Comparison of ENCODE assay signal across 24 cellular contexts in genomic region chr3:54858386-54858785, GRCh38.
"Had no signal": no experiment of that assay in that cellular context is flagged by ENCODE, and none has a peak within 500 bp of the region (broad histone marks: within the 10 kb centered on the region; RNA-seq: fewer than 3 reads in every experiment).

No MANE protein-coding gene starts in this region.

- ATAC-seq: activated CD8-positive, alpha-beta memory T cell treated with anti-CD3 and anti-CD28 coated beads, Interleukin-2, amount 10 ng/mL, durations not matched to agents 7 days and 5 days; activated T-helper 17 cell treated with anti-CD3 and anti-CD28 coated beads, Interleukin-2, amount 50 U/mL, for 72 hours; body of pancreas; heart right ventricle; natural killer cell; pancreas; right lobe of liver; stimulated activated effector memory CD8-positive, alpha-beta T cell treated with anti-CD3 and anti-CD28 coated beads, Interleukin-12 subunit alpha, Interleukin-12 subunit beta, amount 100 ng/mL, for 72 hours; upper lobe of right lung had no signal

- H3K27me3 Mint-ChIP-seq: activated CD4-positive, alpha-beta memory T cell treated with anti-CD3 and anti-CD28 coated beads, Interleukin-2, amount 10 ng/mL, durations not matched to agents 7 days and 5 days; activated CD8-positive, alpha-beta memory T cell treated with anti-CD3 and anti-CD28 coated beads, Interleukin-2, amount 10 ng/mL, durations not matched to agents 7 days and 5 days; activated T-helper 17 cell treated with anti-CD3 and anti-CD28 coated beads, Interleukin-2, amount 50 U/mL, for 72 hours had no signal

- H3K4me1 Mint-ChIP-seq: activated CD4-positive, alpha-beta memory T cell treated with anti-CD3 and anti-CD28 coated beads, Interleukin-2, amount 10 ng/mL, durations not matched to agents 7 days and 5 days; activated naive CD8-positive, alpha-beta T cell treated with anti-CD3 and anti-CD28 coated beads for 36 hours; activated T-helper 17 cell treated with anti-CD3 and anti-CD28 coated beads, Interleukin-2, amount 50 U/mL, for 72 hours; immature natural killer cell; natural killer cell; stimulated activated effector memory CD8-positive, alpha-beta T cell treated with anti-CD3 and anti-CD28 coated beads, Interleukin-12 subunit alpha, Interleukin-12 subunit beta, amount 100 ng/mL, for 72 hours had no signal

- H3K27ac Mint-ChIP-seq: activated CD4-positive, alpha-beta memory T cell treated with anti-CD3 and anti-CD28 coated beads, Interleukin-2, amount 10 ng/mL, durations not matched to agents 7 days and 5 days; activated CD8-positive, alpha-beta memory T cell treated with anti-CD3 and anti-CD28 coated beads, Interleukin-2, amount 10 ng/mL, durations not matched to agents 7 days and 5 days; activated naive CD8-positive, alpha-beta T cell treated with anti-CD3 and anti-CD28 coated beads for 36 hours; activated T-helper 17 cell treated with anti-CD3 and anti-CD28 coated beads, Interleukin-2, amount 50 U/mL, for 72 hours; immature natural killer cell; natural killer cell; stimulated activated effector memory CD8-positive, alpha-beta T cell treated with anti-CD3 and anti-CD28 coated beads, Interleukin-12 subunit alpha, Interleukin-12 subunit beta, amount 100 ng/mL, for 72 hours had no signal

- DNase-seq: activated CD4-positive, alpha-beta memory T cell treated with anti-CD3 and anti-CD28 coated beads, Interleukin-2, amount 10 ng/mL, durations not matched to agents 7 days and 5 days; activated CD4-positive, alpha-beta T cell treated with anti-CD3 and anti-CD28 coated beads for 48 hours; activated CD4-positive, CD25-positive, alpha-beta regulatory T cell; activated CD8-positive, alpha-beta memory T cell treated with anti-CD3 and anti-CD28 coated beads, Interleukin-2, amount 10 ng/mL, durations not matched to agents 7 days and 5 days; activated naive CD4-positive, alpha-beta T cell; activated naive CD8-positive, alpha-beta T cell treated with anti-CD3 and anti-CD28 coated beads for 36 hours; activated T-cell treated with anti-CD3 and anti-CD28 coated beads, Interleukin-2, amount 50 U/mL, for 1 hour; body of pancreas; central memory CD4-positive, alpha-beta T cell; dorsolateral prefrontal cortex; heart right ventricle; immature natural killer cell; mesendoderm; natural killer cell; pancreas; right lobe of liver; stimulated activated CD4-positive, alpha-beta T cell treated with anti-CD3 and anti-CD28 coated beads, Interleukin-4, amount 100 ng/mL, for 24 hours; T-helper 1 cell; T-helper 9 cell; testis; upper lobe of right lung had no signal

- H3K4me3 ChIP-seq: body of pancreas, dorsolateral prefrontal cortex, heart right ventricle, pancreas, right lobe of liver, smooth muscle cell, testis, upper lobe of right lung had no signal

- H3K36me3 Mint-ChIP-seq: activated CD8-positive, alpha-beta memory T cell treated with anti-CD3 and anti-CD28 coated beads, Interleukin-2, amount 10 ng/mL, durations not matched to agents 7 days and 5 days; activated naive CD8-positive, alpha-beta T cell treated with anti-CD3 and anti-CD28 coated beads for 36 hours; immature natural killer cell; natural killer cell; stimulated activated effector memory CD8-positive, alpha-beta T cell treated with anti-CD3 and anti-CD28 coated beads, Interleukin-12 subunit alpha, Interleukin-12 subunit beta, amount 100 ng/mL, for 72 hours had no signal

- H3K4me3 Mint-ChIP-seq: activated CD4-positive, alpha-beta memory T cell treated with anti-CD3 and anti-CD28 coated beads, Interleukin-2, amount 10 ng/mL, durations not matched to agents 7 days and 5 days; activated CD8-positive, alpha-beta memory T cell treated with anti-CD3 and anti-CD28 coated beads, Interleukin-2, amount 10 ng/mL, durations not matched to agents 7 days and 5 days; activated naive CD8-positive, alpha-beta T cell treated with anti-CD3 and anti-CD28 coated beads for 36 hours; activated T-helper 17 cell treated with anti-CD3 and anti-CD28 coated beads, Interleukin-2, amount 50 U/mL, for 72 hours; immature natural killer cell; natural killer cell; stimulated activated effector memory CD8-positive, alpha-beta T cell treated with anti-CD3 and anti-CD28 coated beads, Interleukin-12 subunit alpha, Interleukin-12 subunit beta, amount 100 ng/mL, for 72 hours had no signal

- H3K9me3 Mint-ChIP-seq: activated naive CD8-positive, alpha-beta T cell treated with anti-CD3 and anti-CD28 coated beads for 36 hours; activated T-helper 17 cell treated with anti-CD3 and anti-CD28 coated beads, Interleukin-2, amount 50 U/mL, for 72 hours; natural killer cell; stimulated activated effector memory CD8-positive, alpha-beta T cell treated with anti-CD3 and anti-CD28 coated beads, Interleukin-12 subunit alpha, Interleukin-12 subunit beta, amount 100 ng/mL, for 72 hours had no signal
